In genomic region chr4:23877758-23878229, GRCh38 we compare ENCODE assay signal across 12 cellular contexts. TPM values are rescaled to one million over a fixed set of nuclear protein-coding genes. Genes with fewer than 3 reads are reported as not detected.
A peak's percentile ranks its signal among the peaks of the same experiment; 100 is the strongest.
DNase-seq lines count a peak whose midpoint lies in the region; FAIRE-seq and TF ChIP-seq lines count a peak whose summit lies in the region.
"Had no signal": no experiment of that assay in that cellular context is flagged by ENCODE, and none has a peak within 500 bp of the region (broad histone marks: within the 10 kb centered on the region; RNA-seq: fewer than 3 reads in every experiment).

No MANE protein-coding gene starts in this region.

- H3K27ac ChIP-seq in SJSA1 (no peak overlapping the region), cardiac muscle cell (peak overlapping the region; percentile 95)

- H3K9me3 Mint-ChIP-seq in progenitor cell of endocrine pancreas (ENCODE audit: low read depth), result no peaks in the 10 kb centered on the region
- H3K9me3 Mint-ChIP-seq: central memory CD8-positive, alpha-beta T cell had no signal

- no peaks in the 10 kb centered on the region for H3K27me3 Mint-ChIP-seq in progenitor cell of endocrine pancreas
- H3K27me3 Mint-ChIP-seq: central memory CD8-positive, alpha-beta T cell had no signal

- H3K4me1 ChIP-seq in SJSA1 (replicated peaks) (peaks cover 20% of the 10 kb centered on the region), cardiac muscle cell (ENCODE audit: low read depth) (peaks cover 92% of the 10 kb centered on the region)

- H3K4me3 ChIP-seq in SJSA1 (no peak overlapping the region), cardiac muscle cell (no peak overlapping the region), lower leg skin (ENCODE audit: low read depth, poor library complexity, severe bottlenecking) (no peak overlapping the region)

- no peaks in the 10 kb centered on the region for H3K36me3 Mint-ChIP-seq in progenitor cell of endocrine pancreas (ENCODE audit: insufficient read depth)
- H3K36me3 Mint-ChIP-seq: CD14-positive monocyte had no signal

- intact Hi-C loops in lower leg skin (cut with DNase I; ENCODE audit: low total_unique reads), result no loop called here

- H3K9me3 ChIP-seq in SJSA1 (replicated peaks) (no peaks in the 10 kb centered on the region), cardiac muscle cell (ENCODE audit: low read depth) (no peaks in the 10 kb centered on the region)

- FAIRE-seq in frontal cortex (lab: Jason Lieb, UNC), result no peak

- no peaks in the 10 kb centered on the region for H3K36me3 ChIP-seq in SJSA1
- H3K36me3 ChIP-seq in cardiac muscle cell, result peaks cover 3% of the 10 kb centered on the region

- TF ChIP-seq CTCF in cardiac muscle cell (IDR thresholded peaks at IDR 0.05; ENCODE audit: low read depth, low read length), result no peak
- no peak for TF ChIP-seq CTCF in progenitor cell of endocrine pancreas (IDR thresholded peaks at IDR 0.05; ENCODE audit: unreplicated experiment)
- TF ChIP-seq CTCF in lower leg skin (IDR thresholded peaks at IDR 0.05), result no peak

- no peak for TF ChIP-seq POLR2A in lower leg skin (IDR thresholded peaks at IDR 0.05)

- H3K4me1 Mint-ChIP-seq in progenitor cell of endocrine pancreas (ENCODE audit: low read depth), result peaks cover 29% of the 10 kb centered on the region
- H3K4me1 Mint-ChIP-seq: central memory CD8-positive, alpha-beta T cell had no signal

- peak overlapping the region; percentile 84 for H3K27ac Mint-ChIP-seq in progenitor cell of endocrine pancreas

- DNase-seq in DMS53 (lab: John Stamatoyannopoulos, UW) (peak; percentile 92), SJSA1 (ENCODE audit: low read depth in 1 of 2, low spot score in 2 of 2) (peak; percentile 47 to 51), cardiac muscle cell (ENCODE audit: low read depth in 1 of 2, low spot score in 1 of 2) (peak in 1 of 2 donors; percentile 54), progenitor cell of endocrine pancreas (ENCODE audit: low spot score, unreplicated experiment) (no peak), frontal cortex (ENCODE audit: low spot score in 2 of 2) (no peak), lower leg skin (ENCODE audit: low spot score in 2 of 2) (no peak), ureter (ENCODE audit: low spot score) (no peak)
- DNase-seq in stimulated activated CD4-positive, alpha-beta T cell treated with anti-CD3 and anti-CD28 coated beads, Interleukin-4, amount 100 ng/mL, for 4 hours, result no peak
- DNase-seq: mammary epithelial cell, NCI-H1105 had no signal

- H3K27me3 ChIP-seq in SJSA1 (replicated peaks) (no peaks in the 10 kb centered on the region), cardiac muscle cell (no peaks in the 10 kb centered on the region)

- whole genome bisulfite sequencing in lower leg skin, 2 donors, result 69 to 74% methylated on average over 2 of the region's 2 CpGs

- H3K4me3 Mint-ChIP-seq in progenitor cell of endocrine pancreas (ENCODE audit: low read depth), result no peak overlapping the region
- H3K4me3 Mint-ChIP-seq: CD14-positive monocyte; central memory CD8-positive, alpha-beta T cell had no signal

RNA-seq across cellular contexts. Expression of gene PPARGC1A, which starts 12.1 kb away (rescaled TPM):
- total RNA-seq in SJSA1 (2014; rRNA removed; shearing (Covaris generic)), result 0.18 and 0.19 TPM in 2 replicates
- total RNA-seq in cardiac muscle cell (23.9 and 42.3 TPM in 2 replicates), progenitor cell of endocrine pancreas (0.93 and 3.7 TPM in 2 replicates), frontal cortex (4.5 TPM), lower leg skin (10 to 100 TPM in 2 of 4 donors, 1 to 10 TPM in 2; 3.4 to 40.0 (median 14.1) TPM), ureter (13.3 TPM)
- polyA plus RNA-seq in cardiac muscle cell, result 17.7 and 28.4 TPM in 2 replicates

Comparison
In these comparisons a context has a peak if more than half of its experiments do, and no peak if none do; other contexts are left out.
1. DNase-seq: peak in DMS53 (single experiment) and SJSA1 (2 of 2); none in progenitor cell of endocrine pancreas (single experiment), frontal cortex (0 of 2), lower leg skin (0 of 2), stimulated activated CD4-positive, alpha-beta T cell treated with anti-CD3 and anti-CD28 coated beads, Interleukin-4, amount 100 ng/mL, for 4 hours (0 of 2) and ureter (single experiment).